Comparison of ENCODE assay signal across 8 cellular contexts in the genomic region with DNA sequence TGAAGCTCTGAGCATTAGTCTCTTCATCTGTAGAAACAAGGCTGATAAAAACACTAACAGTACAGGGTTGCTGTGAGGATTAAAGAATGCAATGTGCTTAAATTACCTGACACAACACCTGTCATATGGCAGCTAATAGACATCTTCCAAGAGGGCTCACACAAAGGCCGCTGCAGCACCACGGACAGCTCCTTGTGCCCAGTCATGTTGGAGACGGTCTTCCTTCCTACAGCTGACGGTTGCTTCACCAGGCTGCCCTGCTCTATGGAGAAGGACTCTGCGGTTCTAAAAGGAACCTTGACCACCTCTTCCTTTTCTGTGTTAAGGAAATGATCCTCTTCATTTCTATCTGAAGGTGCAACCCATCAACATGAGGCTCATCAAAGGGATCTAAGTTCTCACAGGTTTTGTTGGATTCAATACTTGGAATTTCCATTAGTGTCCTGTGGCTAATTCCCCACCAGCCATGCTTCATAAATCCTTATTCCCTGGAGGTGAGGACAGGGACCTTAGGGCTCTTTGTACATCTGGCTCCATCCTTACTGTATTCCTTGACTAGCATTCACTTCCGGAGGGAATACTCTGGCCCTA.
A peak's percentile ranks its signal among the peaks of the same experiment; 100 is the strongest.
DNase-seq lines count a peak whose midpoint lies in the region; ATAC-seq and TF ChIP-seq lines count a peak whose summit lies in the region.

No MANE protein-coding gene starts in this region.

- H3K4me1 Mint-ChIP-seq in neural crest cell = no peaks in the 10 kb centered on the region

- no peak overlapping the region for H3K27ac ChIP-seq in HCT116 (ENCODE audit: low read depth, low read length)

- no peak for TF ChIP-seq POLR2A in HCT116 (IDR thresholded peaks at IDR 0.05; ENCODE audit: borderline replicate concordance, extremely low read depth, insufficient read depth, insufficient read length)

- POLR2A ChIA-PET in HCT116 (lab: Charles Lee) = no interaction called here

- ATAC-seq in HCT116 = no peak

- H3K9me3 ChIP-seq in HCT116 (ENCODE audit: control insufficient read depth in 1 of 2, insufficient read depth in 1 of 2, low read depth in 1 of 2, low read length in 2 of 2) = no peaks in the 10 kb centered on the region

- intact Hi-C loops in HCT116 (cut with micrococcal nuclease) = no loop called here

- TF ChIP-seq CTCF in HCT116 (IDR thresholded peaks at IDR 0.05 in 2 of 3, conservative IDR thresholded peaks at IDR 0.05 in 1 of 3; ENCODE audit: borderline replicate concordance in 1 of 3, insufficient read depth in 1 of 3, low read depth in 2 of 3, low read length in 2 of 3) (no peak), cardiac fibroblast (IDR thresholded peaks at IDR 0.05; ENCODE audit: low read depth, low read length) (no peak), neural crest cell (conservative IDR thresholded peaks at IDR 0.05) (no peak)

- no peaks in the 10 kb centered on the region for H4K20me1 ChIP-seq in HCT116 (ENCODE audit: insufficient read depth)

- RAD21 ChIA-PET in HCT116 (lab: Charles Lee; ENCODE audit: low non-redundant PET in 1 of 2, low total read pairs in 2 of 2, uncharacterized antibody in 2 of 2, unreplicated experiment in 2 of 2) = no interaction called here

- TF ChIP-seq RAD21 in HCT116 (IDR thresholded peaks at IDR 0.05; ENCODE audit: low read depth) = no peak

- no peak overlapping the region for H3K9ac ChIP-seq in HCT116 (ENCODE audit: low read length)

- no peak overlapping the region for H3K4me2 ChIP-seq in HCT116 (ENCODE audit: low read length)

- no peak overlapping the region for H2AFZ ChIP-seq in HCT116 (ENCODE audit: low read depth, low read length, poor library complexity, severe bottlenecking)

- no peaks in the 10 kb centered on the region for H3K9me3 Mint-ChIP-seq in neural crest cell

- CTCF ChIA-PET in HCT116 (lab: Charles Lee) = no interaction called here

- peak; percentile 4 for DNase-seq in HCT116 (ENCODE audit: low read depth, low spot score)
- DNase-seq in RPMI8226 = peak; percentile 77
- DNase-seq in cardiac fibroblast (ENCODE audit: low read depth in 2 of 2) = peak; percentile 4 to 5
- DNase-seq in neural crest cell (ENCODE audit: low read depth, low spot score) = peak; percentile 68
- no peak for DNase-seq in NCI-H2029 treated with DMSO at 0.1 percent for 48 hours (lab: John Stamatoyannopoulos, UW)
- no peak for DNase-seq in NCI-H128 (lab: John Stamatoyannopoulos, UW; ENCODE audit: unreplicated experiment)
- DNase-seq in NCI-H1417 treated with DMSO at 0.1 percent for 48 hours (lab: John Stamatoyannopoulos, UW) = no peak
- DNase-seq in NCI-H1092 (lab: John Stamatoyannopoulos, UW) = no peak

- H3K36me3 Mint-ChIP-seq in neural crest cell (ENCODE audit: low read depth) = no peaks in the 10 kb centered on the region

- H3K4me3 ChIP-seq in HCT116 (replicated peaks in 1 of 2; ENCODE audit: low read depth in 1 of 2, low read length in 2 of 2) = no peak overlapping the region
- H3K4me3 ChIP-seq in cardiac fibroblast (replicated peaks in 1 of 2; ENCODE audit: low read depth in 2 of 2, low read length in 2 of 2) = no peak overlapping the region

- peaks cover 92% of the 10 kb centered on the region for H3K27me3 Mint-ChIP-seq in neural crest cell (ENCODE audit: low read depth)

- peaks cover 35% of the 10 kb centered on the region for H3K27me3 ChIP-seq in HCT116 (ENCODE audit: insufficient read depth, low read length)

- H3K4me3 Mint-ChIP-seq in neural crest cell = no peak overlapping the region

- no peak overlapping the region for H3K27ac Mint-ChIP-seq in neural crest cell (ENCODE audit: unreplicated experiment)

- no peaks in the 10 kb centered on the region for H3K9me2 ChIP-seq in HCT116 (ENCODE audit: insufficient read depth)

- no peaks in the 10 kb centered on the region for H3K79me2 ChIP-seq in HCT116 (ENCODE audit: insufficient read depth, low read length)

- BruUV-seq in HCT116 (replicated peaks; lab: Mats Ljungman, UMichigan) = no TSS peak

- no peaks in the 10 kb centered on the region for H3K4me1 ChIP-seq in HCT116 (ENCODE audit: control insufficient read depth in 1 of 2, insufficient read depth in 2 of 2, low read length in 2 of 2)

- no peaks in the 10 kb centered on the region for H3K36me3 ChIP-seq in HCT116 (ENCODE audit: control insufficient read depth in 1 of 2, insufficient read depth in 2 of 2, low read length in 2 of 2)

TF ChIP-seq in HCT116, 20 proteins besides CTCF, POLR2A, EP300 and RAD21:
- TF ChIP-seq EZH2 (IDR thresholded peaks at IDR 0.05) (no peak), ELF1 (IDR thresholded peaks at IDR 0.05; ENCODE audit: borderline replicate concordance, low read depth) (no peak), EGR1 (IDR thresholded peaks at IDR 0.05; ENCODE audit: low read depth) (no peak), ZNF274 (IDR thresholded peaks at IDR 0.05; ENCODE audit: low read depth, low read length) (no peak), POLR2AphosphoS5 (IDR thresholded peaks at IDR 0.05; ENCODE audit: low read depth, low read length) (no peak), CBX3 (IDR thresholded peaks at IDR 0.05; ENCODE audit: low read depth) (0 out of 2 replicates have a peak, but pooled peaks have one; percentile 26), FOSL1 (IDR thresholded peaks at IDR 0.05; ENCODE audit: low read depth) (no peak), JUND (IDR thresholded peaks at IDR 0.05) (no peak), CEBPB (IDR thresholded peaks at IDR 0.05; ENCODE audit: low read depth) (no peak), SRF (IDR thresholded peaks at IDR 0.05; ENCODE audit: low read depth) (no peak), YY1 (IDR thresholded peaks at IDR 0.05; ENCODE audit: extremely low read depth, insufficient replicate concordance, low read depth, low read length) (no peak), ZFX (IDR thresholded peaks at IDR 0.05) (no peak), TCF7L2 (IDR thresholded peaks at IDR 0.05; ENCODE audit: borderline replicate concordance, extremely low read depth, insufficient read depth, insufficient read length) (peak; percentile 21), SIN3A (IDR thresholded peaks at IDR 0.05; ENCODE audit: low read depth) (no peak), SP1 (IDR thresholded peaks at IDR 0.05; ENCODE audit: low read depth) (no peak), EZH2phosphoT487 (IDR thresholded peaks at IDR 0.05; ENCODE audit: borderline replicate concordance) (no peak)
- TF ChIP-seq, protein P1, sequence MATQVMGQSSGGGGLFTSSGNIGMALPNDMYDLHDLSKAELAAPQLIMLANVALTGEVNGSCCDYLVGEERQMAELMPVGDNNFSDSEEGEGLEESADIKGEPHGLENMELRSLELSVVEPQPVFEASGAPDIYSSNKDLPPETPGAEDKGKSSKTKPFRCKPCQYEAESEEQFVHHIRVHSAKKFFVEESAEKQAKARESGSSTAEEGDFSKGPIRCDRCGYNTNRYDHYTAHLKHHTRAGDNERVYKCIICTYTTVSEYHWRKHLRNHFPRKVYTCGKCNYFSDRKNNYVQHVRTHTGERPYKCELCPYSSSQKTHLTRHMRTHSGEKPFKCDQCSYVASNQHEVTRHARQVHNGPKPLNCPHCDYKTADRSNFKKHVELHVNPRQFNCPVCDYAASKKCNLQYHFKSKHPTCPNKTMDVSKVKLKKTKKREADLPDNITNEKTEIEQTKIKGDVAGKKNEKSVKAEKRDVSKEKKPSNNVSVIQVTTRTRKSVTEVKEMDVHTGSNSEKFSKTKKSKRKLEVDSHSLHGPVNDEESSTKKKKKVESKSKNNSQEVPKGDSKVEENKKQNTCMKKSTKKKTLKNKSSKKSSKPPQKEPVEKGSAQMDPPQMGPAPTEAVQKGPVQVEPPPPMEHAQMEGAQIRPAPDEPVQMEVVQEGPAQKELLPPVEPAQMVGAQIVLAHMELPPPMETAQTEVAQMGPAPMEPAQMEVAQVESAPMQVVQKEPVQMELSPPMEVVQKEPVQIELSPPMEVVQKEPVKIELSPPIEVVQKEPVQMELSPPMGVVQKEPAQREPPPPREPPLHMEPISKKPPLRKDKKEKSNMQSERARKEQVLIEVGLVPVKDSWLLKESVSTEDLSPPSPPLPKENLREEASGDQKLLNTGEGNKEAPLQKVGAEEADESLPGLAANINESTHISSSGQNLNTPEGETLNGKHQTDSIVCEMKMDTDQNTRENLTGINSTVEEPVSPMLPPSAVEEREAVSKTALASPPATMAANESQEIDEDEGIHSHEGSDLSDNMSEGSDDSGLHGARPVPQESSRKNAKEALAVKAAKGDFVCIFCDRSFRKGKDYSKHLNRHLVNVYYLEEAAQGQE (IDR thresholded peaks at IDR 0.05; ENCODE audit: low read depth) = peak; percentile 94
- TF ChIP-seq, protein P2, sequence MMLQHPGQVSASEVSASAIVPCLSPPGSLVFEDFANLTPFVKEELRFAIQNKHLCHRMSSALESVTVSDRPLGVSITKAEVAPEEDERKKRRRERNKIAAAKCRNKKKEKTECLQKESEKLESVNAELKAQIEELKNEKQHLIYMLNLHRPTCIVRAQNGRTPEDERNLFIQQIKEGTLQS (IDR thresholded peaks at IDR 0.05) = no peak
- TF ChIP-seq, protein P3, sequence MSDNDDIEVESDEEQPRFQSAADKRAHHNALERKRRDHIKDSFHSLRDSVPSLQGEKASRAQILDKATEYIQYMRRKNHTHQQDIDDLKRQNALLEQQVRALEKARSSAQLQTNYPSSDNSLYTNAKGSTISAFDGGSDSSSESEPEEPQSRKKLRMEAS (IDR thresholded peaks at IDR 0.05) = no peak
- TF ChIP-seq, protein P4, sequence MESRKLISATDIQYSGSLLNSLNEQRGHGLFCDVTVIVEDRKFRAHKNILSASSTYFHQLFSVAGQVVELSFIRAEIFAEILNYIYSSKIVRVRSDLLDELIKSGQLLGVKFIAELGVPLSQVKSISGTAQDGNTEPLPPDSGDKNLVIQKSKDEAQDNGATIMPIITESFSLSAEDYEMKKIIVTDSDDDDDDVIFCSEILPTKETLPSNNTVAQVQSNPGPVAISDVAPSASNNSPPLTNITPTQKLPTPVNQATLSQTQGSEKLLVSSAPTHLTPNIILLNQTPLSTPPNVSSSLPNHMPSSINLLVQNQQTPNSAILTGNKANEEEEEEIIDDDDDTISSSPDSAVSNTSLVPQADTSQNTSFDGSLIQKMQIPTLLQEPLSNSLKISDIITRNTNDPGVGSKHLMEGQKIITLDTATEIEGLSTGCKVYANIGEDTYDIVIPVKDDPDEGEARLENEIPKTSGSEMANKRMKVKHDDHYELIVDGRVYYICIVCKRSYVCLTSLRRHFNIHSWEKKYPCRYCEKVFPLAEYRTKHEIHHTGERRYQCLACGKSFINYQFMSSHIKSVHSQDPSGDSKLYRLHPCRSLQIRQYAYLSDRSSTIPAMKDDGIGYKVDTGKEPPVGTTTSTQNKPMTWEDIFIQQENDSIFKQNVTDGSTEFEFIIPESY (IDR thresholded peaks at IDR 0.05; ENCODE audit: extremely low read depth, insufficient replicate concordance, low read length) = no peak
TF ChIP-seq in HCT116: peak in this region for 3.

Comparison
In these comparisons a context has a peak if more than half of its experiments do, and no peak if none do; other contexts are left out.
1. DNase-seq: peak in HCT116 (single experiment), RPMI8226 (single experiment), cardiac fibroblast (2 of 2) and neural crest cell (single experiment); none in NCI-H2029 treated with DMSO at 0.1 percent for 48 hours (single experiment), NCI-H128 (single experiment), NCI-H1417 treated with DMSO at 0.1 percent for 48 hours (single experiment) and NCI-H1092 (single experiment).